In the genomic region with DNA sequence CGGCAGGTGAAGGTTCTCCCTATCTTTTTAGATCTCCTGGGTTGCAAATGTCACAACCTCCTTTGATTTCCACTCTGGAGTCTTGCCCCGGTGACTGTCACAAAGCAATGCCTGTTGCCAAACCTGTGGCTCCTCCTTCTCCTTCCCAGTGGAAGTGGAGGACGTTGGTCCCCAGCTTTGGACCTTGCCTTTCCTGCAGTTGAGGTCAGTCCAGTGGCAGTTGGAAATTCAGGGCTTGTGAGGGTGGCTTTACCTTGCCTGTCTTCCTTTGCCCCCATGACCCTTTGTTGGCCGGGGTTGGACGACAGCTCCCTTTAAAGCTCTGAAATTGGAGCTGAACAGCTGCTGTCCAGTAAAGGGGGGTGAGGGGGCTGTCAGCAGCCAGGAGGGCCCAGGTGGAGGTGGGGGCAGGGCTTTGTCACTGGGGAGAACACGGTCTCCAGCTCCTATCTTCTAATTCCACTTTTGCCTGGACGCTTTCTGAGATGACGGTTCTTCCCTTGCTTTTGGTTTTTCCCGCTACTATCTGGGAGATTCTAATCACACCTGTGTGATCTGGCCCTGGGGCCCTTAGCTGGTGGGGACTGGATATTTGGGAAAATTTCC, we compare ENCODE assay signal across 12 cellular contexts. TPM values are rescaled to one million over a fixed set of nuclear protein-coding genes. Genes with fewer than 3 reads are reported as not detected.
DNase-seq lines count a peak whose midpoint lies in the region; ATAC-seq and TF ChIP-seq lines count a peak whose summit lies in the region.
"Had no signal": no experiment of that assay in that cellular context is flagged by ENCODE, and none has a peak within 500 bp of the region (broad histone marks: within the 10 kb centered on the region; RNA-seq: fewer than 3 reads in every experiment).

No MANE protein-coding gene starts in this region.

- ATAC-seq in heart right ventricle (peak in 6 of 8 donors; percentile 43 to 69 (median 58)), HG03159 (IDR thresholded peaks at IDR 0.05; ENCODE audit: unreplicated experiment) (no peak)
- ATAC-seq in activated CD4-positive, alpha-beta T cell treated with anti-CD3 and anti-CD28 coated beads for 36 hours: no peak

- no peak overlapping the region for H3K9ac ChIP-seq in BLaER1

- H3K9me3 ChIP-seq in BLaER1 (no peaks in the 10 kb centered on the region), heart right ventricle (no peaks in the 10 kb centered on the region)

- H3K4me3 ChIP-seq in BLaER1 (no peak overlapping the region), heart right ventricle (peak overlapping the region in 8 of 10 donors; percentile 1 to 39 (median 21))

- H3K27ac ChIP-seq in BLaER1 (0 out of 2 replicates have a peak overlapping the region, but pooled peaks have one; percentile 13), heart right ventricle (peak overlapping the region; percentile 64 to 93 (median 86))

- CTCF ChIA-PET in activated CD4-positive, alpha-beta T cell treated with anti-CD3 and anti-CD28 coated beads for 36 hours (lab: Charles Lee): interaction anchor here (0.7 to 1.3 kb wide), 2 partner anchors 19 to 91 kb away, joined by 3 to 4 read pairs; no protein-coding TSS in a partner anchor

- H3K4me1 ChIP-seq in BLaER1 (peaks cover 30% of the 10 kb centered on the region), heart right ventricle (peaks cover 2 to 52% (median 21%) of the 10 kb centered on the region in 9 donors)

- no peak overlapping the region for H3K4me2 ChIP-seq in BLaER1

- peaks cover 34% of the 10 kb centered on the region for H3K36me3 ChIP-seq in BLaER1
- peaks cover 0 to 5% (median 0%) of the 10 kb centered on the region in 9 donors for H3K36me3 ChIP-seq in heart right ventricle

- 52 to 59% methylated on average over 9 of the region's 9 CpGs for WGBS in heart right ventricle, 2 donors

- intact Hi-C loops in heart right ventricle (cut with DNase I): loop anchor here in 5 of 10 donors (5.0 to 10.0 kb wide), 2 partner anchors 69 to 72 kb away; no protein-coding TSS in a partner anchor
- intact Hi-C loops in activated CD4-positive, alpha-beta T cell treated with anti-CD3 and anti-CD28 coated beads for 36 hours (cut with DNase I, micrococcal nuclease): no loop called here

- H3K4me3 Mint-ChIP-seq in nephron progenitor cell (peak overlapping the region; percentile 56), immature natural killer cell (no peak overlapping the region)
- H3K4me3 Mint-ChIP-seq in activated CD4-positive, alpha-beta T cell treated with anti-CD3 and anti-CD28 coated beads for 36 hours: no peak overlapping the region
- H3K4me3 Mint-ChIP-seq: activated CD4-positive, alpha-beta T cell treated with anti-CD3 and anti-CD28 coated beads, Interleukin-2, amount 10 ng/mL, durations not matched to agents 24 days and 14 days had no signal

- no peaks in the 10 kb centered on the region for H3K27me3 ChIP-seq in BLaER1
- peaks cover 0 to 44% (median 0%) of the 10 kb centered on the region in 7 donors for H3K27me3 ChIP-seq in heart right ventricle

- TF ChIP-seq CTCF in heart right ventricle (IDR thresholded peaks at IDR 0.05) (no peak), nephron progenitor cell (IDR thresholded peaks at IDR 0.05) (no peak)

- DNase-seq in NCI-H82 treated with DMSO at 0.1 percent for 48 hours (lab: John Stamatoyannopoulos, UW; ENCODE audit: unreplicated experiment) (peak; percentile 27), heart right ventricle (peak in 1 of 2 donors; percentile 71), nephron progenitor cell (peak; percentile 44), immature natural killer cell (no peak), NCI-H2029 (lab: John Stamatoyannopoulos, UW) (no peak)
- no peak for DNase-seq in activated CD4-positive, alpha-beta T cell treated with anti-CD3 and anti-CD28 coated beads for 36 hours
- DNase-seq: ACHN; activated CD4-positive, alpha-beta T cell treated with anti-CD3 and anti-CD28 coated beads, Interleukin-2, amount 10 ng/mL, durations not matched to agents 24 days and 14 days; activated effector memory CD4-positive, alpha-beta T cell treated with Interleukin-2 at 50 U/mL for 16 hours; DMS153 had no signal

- POLR2A ChIA-PET in activated CD4-positive, alpha-beta T cell treated with anti-CD3 and anti-CD28 coated beads for 36 hours (lab: Charles Lee): no interaction called here

- H3K4me1 Mint-ChIP-seq in nephron progenitor cell (peaks cover 48% of the 10 kb centered on the region), immature natural killer cell (peaks cover 8 to 11% of the 10 kb centered on the region in 2 donors)
- peaks cover 16% of the 10 kb centered on the region for H3K4me1 Mint-ChIP-seq in activated CD4-positive, alpha-beta T cell treated with anti-CD3 and anti-CD28 coated beads for 36 hours

- H3K9me3 Mint-ChIP-seq in nephron progenitor cell (no peaks in the 10 kb centered on the region), immature natural killer cell (no peaks in the 10 kb centered on the region)
- no peaks in the 10 kb centered on the region for H3K9me3 Mint-ChIP-seq in activated CD4-positive, alpha-beta T cell treated with anti-CD3 and anti-CD28 coated beads for 36 hours (ENCODE audit: low read depth)
- H3K9me3 Mint-ChIP-seq: activated CD4-positive, alpha-beta T cell treated with anti-CD3 and anti-CD28 coated beads, Interleukin-2, amount 10 ng/mL, durations not matched to agents 24 days and 14 days had no signal

- peaks cover 72% of the 10 kb centered on the region for H4K20me1 ChIP-seq in BLaER1

- H3K36me3 Mint-ChIP-seq in nephron progenitor cell (ENCODE audit: low read depth) (peaks cover 14% of the 10 kb centered on the region), immature natural killer cell (peaks cover 0 to 3% (median 0%) of the 10 kb centered on the region in 3 donors)
- H3K36me3 Mint-ChIP-seq in activated CD4-positive, alpha-beta T cell treated with anti-CD3 and anti-CD28 coated beads for 36 hours (ENCODE audit: low read depth): no peaks in the 10 kb centered on the region

- H3K27me3 Mint-ChIP-seq in nephron progenitor cell (ENCODE audit: low read depth, poor library complexity) (peaks cover 10% of the 10 kb centered on the region), immature natural killer cell (ENCODE audit: low read depth in 3 of 3) (peaks cover 10 to 19% (median 12%) of the 10 kb centered on the region in 3 donors)
- peaks cover 39% of the 10 kb centered on the region for H3K27me3 Mint-ChIP-seq in activated CD4-positive, alpha-beta T cell treated with anti-CD3 and anti-CD28 coated beads for 36 hours

- peak overlapping the region; percentile 63 for H3K27ac Mint-ChIP-seq in nephron progenitor cell
- no peak overlapping the region for H3K27ac Mint-ChIP-seq in immature natural killer cell
- H3K27ac Mint-ChIP-seq in activated CD4-positive, alpha-beta T cell treated with anti-CD3 and anti-CD28 coated beads for 36 hours: no peak overlapping the region
- H3K27ac Mint-ChIP-seq: activated CD4-positive, alpha-beta T cell treated with anti-CD3 and anti-CD28 coated beads, Interleukin-2, amount 10 ng/mL, durations not matched to agents 24 days and 14 days had no signal

RNA-seq across cellular contexts. Expression of gene TEAD4, which starts 4.1 kb away (rescaled TPM):
- 10 to 100 TPM in 6 of 10 donors, 1 to 10 TPM in 4; 4.7 to 37.5 (median 11.4) TPM for total RNA-seq in heart right ventricle
- polyA plus RNA-seq in heart right ventricle (10 to 100 TPM in 1 of 2 donors, 1 to 10 TPM in 1; 7.6 to 45.6 TPM), immature natural killer cell (not detected)
- 1 to 10 TPM; 7.2 to 9.0 TPM for total RNA-seq in activated CD4-positive, alpha-beta T cell treated with anti-CD3 and anti-CD28 coated beads for 36 hours

Comparison
In these comparisons a context has a peak if more than half of its experiments do, and no peak if none do; other contexts are left out.
1. DNase-seq: peak in NCI-H82 treated with DMSO at 0.1 percent for 48 hours (single experiment) and nephron progenitor cell (single experiment); none in immature natural killer cell (0 of 3), activated CD4-positive, alpha-beta T cell treated with anti-CD3 and anti-CD28 coated beads for 36 hours (single experiment) and NCI-H2029 (single experiment).
2. ATAC-seq: peak in heart right ventricle (6 of 8); none in activated CD4-positive, alpha-beta T cell treated with anti-CD3 and anti-CD28 coated beads for 36 hours (single experiment) and HG03159 (single experiment).